In genomic region chr5:81779125-81779934, GRCh38 we compare ENCODE assay signal across 8 cellular contexts. TPM values are rescaled to one million over a fixed set of nuclear protein-coding genes. Genes with fewer than 3 reads are reported as not detected.
DNase-seq lines count a peak whose midpoint lies in the region; ATAC-seq, FAIRE-seq and TF ChIP-seq lines count a peak whose summit lies in the region.

No MANE protein-coding gene starts in this region.

- H3K9me3 ChIP-seq in A549: no peaks in the 10 kb centered on the region
- no peaks in the 10 kb centered on the region for H3K9me3 ChIP-seq in SK-N-SH
- no peaks in the 10 kb centered on the region for H3K9me3 ChIP-seq in keratinocyte (ENCODE audit: control insufficient read depth, low read depth, low read length)

- H2AFZ ChIP-seq in SK-N-SH (ENCODE audit: low read depth): peak overlapping the region; percentile 99
- peak overlapping the region; percentile 91 for H2AFZ ChIP-seq in keratinocyte (ENCODE audit: control insufficient read depth, low read length)

- H3K27me3 ChIP-seq in SK-N-SH (ENCODE audit: insufficient read depth): no peaks in the 10 kb centered on the region
- no peaks in the 10 kb centered on the region for H3K27me3 ChIP-seq in keratinocyte (ENCODE audit: control insufficient read depth, extremely low read depth, insufficient read depth, low read length)

- H3F3A ChIP-seq in SK-N-SH (replicated peaks; ENCODE audit: insufficient read depth): no peaks in the 10 kb centered on the region

- no peaks in the 10 kb centered on the region for H3K9me2 ChIP-seq in SK-N-SH

- H3K36me3 ChIP-seq in SK-N-SH (replicated peaks in 1 of 2; ENCODE audit: control insufficient read depth in 1 of 2, insufficient read depth in 2 of 2, low read length in 1 of 2): no peaks in the 10 kb centered on the region
- no peaks in the 10 kb centered on the region for H3K36me3 ChIP-seq in keratinocyte (ENCODE audit: control insufficient read depth in 2 of 2, extremely low read depth in 1 of 2, insufficient read depth in 2 of 2, low read length in 2 of 2)

- TF ChIP-seq RAD21 in A549 (conservative IDR thresholded peaks at IDR 0.05 in 1 of 2, IDR thresholded peaks at IDR 0.05 in 1 of 2): no peak
- TF ChIP-seq RAD21 in SK-N-SH (IDR thresholded peaks at IDR 0.05; ENCODE audit: low read length): no peak

- H3K27ac ChIP-seq in A549: peak overlapping the region in 1 of 2 experiments; percentile 49; a peak in 2 of 6 replicates
- H3K27ac ChIP-seq in SK-N-SH (ENCODE audit: low read depth in 2 of 2, low read length in 1 of 2): peak overlapping the region; percentile 68 to 89
- peak overlapping the region; percentile 35 for H3K27ac ChIP-seq in keratinocyte (ENCODE audit: control insufficient read depth, insufficient read depth, low read length)

- H4K20me1 ChIP-seq in SK-N-SH (ENCODE audit: insufficient read depth) (no peaks in the 10 kb centered on the region), keratinocyte (ENCODE audit: control insufficient read depth, extremely low read depth, insufficient read depth, low read length) (no peaks in the 10 kb centered on the region)

- H3K9me1 ChIP-seq in keratinocyte (ENCODE audit: control insufficient read depth, extremely low read depth, insufficient read depth, low read length): no peaks in the 10 kb centered on the region

- dilution Hi-C loops in keratinocyte (cut with MboI; ENCODE audit: extremely low pct_ligation_motif_present, low sequenced_read_pairs): no loop called here

- POLR2A ChIA-PET in A549 (lab: Yijun Ruan, JAX) (no interaction called here), SK-N-SH (lab: Yijun Ruan, JAX) (interaction anchor here (0.6 to 1.2 kb wide), 3 partner anchors 10 to 28 kb away, joined by 3 to 4 read pairs (median 4); partner anchors contain the start of gene SSBP2)

- TF ChIP-seq POLR2A in A549 (IDR thresholded peaks at IDR 0.05; ENCODE audit: low read length): no peak

- TF ChIP-seq CTCF in A549 (IDR thresholded peaks at IDR 0.05) (no peak), SK-N-SH (IDR thresholded peaks at IDR 0.05) (no peak), keratinocyte (optimal IDR thresholded peaks at IDR 0.05 in 1 of 3, IDR thresholded peaks at IDR 0.05 in 1 of 3, conservative IDR thresholded peaks at IDR 0.05 in 1 of 3; ENCODE audit: extremely low read depth in 1 of 3, insufficient read depth in 2 of 3, low read length in 3 of 3) (no peak)

- ATAC-seq in A549: no peak; a peak in 2 of 6 replicates
- peak; percentile 90 for ATAC-seq in GM18907 (IDR thresholded peaks at IDR 0.05; ENCODE audit: unreplicated experiment)
- peak; percentile 90 for ATAC-seq in HG03108 (IDR thresholded peaks at IDR 0.05; ENCODE audit: unreplicated experiment)

- CTCF ChIA-PET in A549 (lab: Yijun Ruan, JAX): interaction anchor here (0.7 to 3.6 kb wide), 6 partner anchors 7 to 60 kb away, joined by 4 to 11 read pairs (median 4); no protein-coding TSS in a partner anchor
- CTCF ChIA-PET in SK-N-SH (lab: Yijun Ruan, JAX): interaction anchor here (0.7 to 1.5 kb wide), 5 partner anchors 17 to 387 kb away, joined by 3 to 6 read pairs (median 3); partner anchors contain the start of gene SSBP2

- no peaks in the 10 kb centered on the region for H3K79me2 ChIP-seq in SK-N-SH (ENCODE audit: insufficient read depth)
- no peaks in the 10 kb centered on the region for H3K79me2 ChIP-seq in keratinocyte (ENCODE audit: control insufficient read depth, insufficient read depth, low read length)

- H3K4me3 ChIP-seq in A549 (no peak overlapping the region), SK-N-SH (ENCODE audit: low read depth in 2 of 2, low read length in 1 of 2) (peak overlapping the region; percentile 31 to 48), keratinocyte (ENCODE audit: control insufficient read depth in 2 of 3, extremely low read depth in 1 of 3, insufficient read depth in 2 of 3, low read depth in 1 of 3, low read length in 3 of 3) (peak overlapping the region in 2 of 3 experiments; percentile 48 to 56)

- H3K4me2 ChIP-seq in A549 (peak overlapping the region; percentile 52; the same call in 1 of the 3 replicates), SK-N-SH (peak overlapping the region; percentile 73), keratinocyte (ENCODE audit: control insufficient read depth, extremely low read depth, insufficient read depth, low read depth, low read length) (peak overlapping the region; percentile 87)

- 59% methylated on average over 5 of the region's 5 CpGs for WGBS in A549 (ENCODE audit: missing lambda C conversion rate)
- 37% methylated on average over 5 of the region's 5 CpGs for WGBS in SK-N-SH (ENCODE audit: low lambda C conversion rate)

- FAIRE-seq in A549 (lab: Jason Lieb, UNC) (no peak), keratinocyte (lab: Jason Lieb, UNC) (peak; percentile 26)

- TF ChIP-seq EP300 in A549 (IDR thresholded peaks at IDR 0.05) (no peak), SK-N-SH (IDR thresholded peaks at IDR 0.05; ENCODE audit: borderline replicate concordance in 1 of 2, low read depth in 1 of 2, low read length in 1 of 2) (no peak)

- DNase-seq in A549 (ENCODE audit: low read depth in 1 of 2, low spot score in 1 of 2) (no peak), SK-N-SH (peak; percentile 27), astrocyte of the hippocampus (ENCODE audit: low read depth, low spot score) (peak; percentile 64), keratinocyte (ENCODE audit: low read depth, low spot score) (no peak), hepatic stellate cell (ENCODE audit: low spot score) (no peak)
- DNase-seq in stimulated activated CD4-positive, alpha-beta T cell treated with anti-CD3 and anti-CD28 coated beads, Interleukin-2, amount 100 ng/mL, for 48 hours: peak; percentile 14 to 30

- peaks cover 6% of the 10 kb centered on the region; the same call in 1 of the 3 replicates for H3K4me1 ChIP-seq in A549
- H3K4me1 ChIP-seq in SK-N-SH (ENCODE audit: control insufficient read depth in 1 of 2, insufficient read depth in 2 of 2, low read depth in 1 of 2, low read length in 1 of 2): peaks cover 5 to 16% of the 10 kb centered on the region in 2 experiments; a peak in 3 of 4 replicates
- peaks cover 13% of the 10 kb centered on the region for H3K4me1 ChIP-seq in keratinocyte (ENCODE audit: control insufficient read depth, extremely low read depth, insufficient read depth, low read length)

- H3K9ac ChIP-seq in SK-N-SH: peak overlapping the region; percentile 54; the same call in 1 of the 2 replicates
- peak overlapping the region; percentile 46 for H3K9ac ChIP-seq in keratinocyte (ENCODE audit: control insufficient read depth, extremely low read depth, insufficient read depth, low read length)

TF ChIP-seq in A549, 52 proteins besides CTCF, POLR2A, EP300 and RAD21 (continues in another document):
- TF ChIP-seq, protein P1, sequence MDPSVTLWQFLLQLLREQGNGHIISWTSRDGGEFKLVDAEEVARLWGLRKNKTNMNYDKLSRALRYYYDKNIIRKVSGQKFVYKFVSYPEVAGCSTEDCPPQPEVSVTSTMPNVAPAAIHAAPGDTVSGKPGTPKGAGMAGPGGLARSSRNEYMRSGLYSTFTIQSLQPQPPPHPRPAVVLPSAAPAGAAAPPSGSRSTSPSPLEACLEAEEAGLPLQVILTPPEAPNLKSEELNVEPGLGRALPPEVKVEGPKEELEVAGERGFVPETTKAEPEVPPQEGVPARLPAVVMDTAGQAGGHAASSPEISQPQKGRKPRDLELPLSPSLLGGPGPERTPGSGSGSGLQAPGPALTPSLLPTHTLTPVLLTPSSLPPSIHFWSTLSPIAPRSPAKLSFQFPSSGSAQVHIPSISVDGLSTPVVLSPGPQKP (IDR thresholded peaks at IDR 0.05; ENCODE audit: low read depth, low read length): no peak
- TF ChIP-seq HDAC2 (IDR thresholded peaks at IDR 0.05) (no peak), CHD4 (IDR thresholded peaks at IDR 0.05; ENCODE audit: borderline replicate concordance) (no peak), FOXS1 (CRISPR knock-in tag; IDR thresholded peaks at IDR 0.05) (no peak)

RNA-seq across cellular contexts. Expression of gene SSBP2, which starts 28.4 kb away (rescaled TPM):
- polyA plus RNA-seq in A549 (2011; rRNA removed): 14.2 and 17.0 TPM in 2 replicates
- polyA plus RNA-seq in A549 (2012; cell fraction: cytosol; rRNA removed): 8.3 and 10.0 TPM in 2 replicates
- 3.9 and 7.2 TPM in 2 replicates for polyA plus RNA-seq in A549 (2012; cell fraction: nucleus; rRNA removed)
- polyA plus RNA-seq in A549 (2017; fragmentation: RNase III; extraction: RNeasy Plus Mini Kit Qiagen cat#74134 plus additional on column Dnase treatment): 4.5 to 5.5 TPM (median 4.9 TPM) in 3 replicates
- 10.0 and 13.4 TPM in 2 replicates for polyA minus RNA-seq in A549 (2011; rRNA and poly(A)+ RNA removed)
- polyA plus RNA-seq in SK-N-SH (2012; rRNA removed): 35.3 and 52.2 TPM in 2 replicates
- 39.7 and 44.1 TPM in 2 replicates for polyA plus RNA-seq in SK-N-SH (2012; cell fraction: cytosol; rRNA removed)
- polyA plus RNA-seq in SK-N-SH (2012; cell fraction: nucleus; rRNA removed): 30.8 and 42.2 TPM in 2 replicates
- polyA plus RNA-seq in keratinocyte: 7.9 to 34.2 TPM (median 14.6 TPM) in 3 replicates
- polyA plus RNA-seq in keratinocyte (2011; ENCODE audit: low read depth): 14.9 TPM
- polyA plus RNA-seq in keratinocyte (2011; cell fraction: cytosol; rRNA removed): 14.0 and 25.3 TPM in 2 replicates
- polyA plus RNA-seq in keratinocyte (2011; cell fraction: nucleus; rRNA removed): 24.4 and 28.5 TPM in 2 replicates
- 5.2 and 27.8 TPM in 2 replicates for polyA plus RNA-seq in keratinocyte (2012; ENCODE audit: low replicate concordance)
- 3.9 to 41.0 TPM (median 20.2 TPM) in 3 replicates for polyA minus RNA-seq in keratinocyte
- 16.7 TPM for polyA minus RNA-seq in keratinocyte (2011; cell fraction: cytosol; rRNA and poly(A)+ RNA removed)
- 12.1 and 19.0 TPM in 2 replicates for polyA minus RNA-seq in keratinocyte (2011; cell fraction: nucleus; rRNA and poly(A)+ RNA removed)

Comparison
In these comparisons a context has a peak if more than half of its experiments do, and no peak if none do; other contexts are left out.
1. ATAC-seq: peak in GM18907 (single experiment) and HG03108 (single experiment); none in A549 (0 of 2).
2. DNase-seq: peak in SK-N-SH (single experiment), astrocyte of the hippocampus (single experiment) and stimulated activated CD4-positive, alpha-beta T cell treated with anti-CD3 and anti-CD28 coated beads, Interleukin-2, amount 100 ng/mL, for 48 hours (2 of 2); none in A549 (0 of 2), keratinocyte (single experiment) and hepatic stellate cell (single experiment).
3. Peak in every context shown above with its lines, with median percentiles within 50 percentile points of each other: H3K4me2 ChIP-seq.